Comparison of ENCODE assay signal across 1 cellular context in genomic region chr1:35592991-35593769, GRCh38.
A peak's percentile ranks its signal among the peaks of the same experiment; 100 is the strongest.
TF ChIP-seq lines count a peak whose summit lies in the region.

No MANE protein-coding gene starts in this region.

TF ChIP-seq in HepG2, 621 proteins besides CTCF, POLR2A, EP300 and RAD21:
- TF ChIP-seq GABPA (IDR thresholded peaks at IDR 0.05; ENCODE audit: low read depth, low read length), result no peak
- peak; percentile 23; the same call in 1 of the 2 replicates for TF ChIP-seq GABPA (CRISPR knock-in tag; IDR thresholded peaks at IDR 0.05; ENCODE audit: low read depth)
- peak; percentile 41; the same call in 1 of the 2 replicates for TF ChIP-seq PAXIP1 (CRISPR knock-in tag; conservative IDR thresholded peaks at IDR 0.05)
- TF ChIP-seq ZGPAT (CRISPR knock-in tag; IDR thresholded peaks at IDR 0.05), result no peak
- TF ChIP-seq SP5 (CRISPR knock-in tag; IDR thresholded peaks at IDR 0.05; ENCODE audit: borderline replicate concordance, low read depth), result 0 out of 2 replicates have a peak, but pooled peaks have one; percentile 29
- TF ChIP-seq ZNF362 (CRISPR knock-in tag; IDR thresholded peaks at IDR 0.05; ENCODE audit: borderline replicate concordance), result 0 out of 2 replicates have a peak, but pooled peaks have one; percentile 17
- peak; percentile 74 for TF ChIP-seq PPARG (CRISPR knock-in tag; conservative IDR thresholded peaks at IDR 0.05)
- TF ChIP-seq GFI1 (CRISPR knock-in tag; IDR thresholded peaks at IDR 0.05; ENCODE audit: borderline replicate concordance), result peak; percentile 38; the same call in 1 of the 2 replicates
- TF ChIP-seq HNF4A (CRISPR knock-in tag; IDR thresholded peaks at IDR 0.05), result peak; percentile 5; the same call in 1 of the 2 replicates
- TF ChIP-seq MAFG (CRISPR knock-in tag; IDR thresholded peaks at IDR 0.05), result no peak
- TF ChIP-seq ZNF512 (CRISPR knock-in tag; IDR thresholded peaks at IDR 0.05), result no peak
